Comparison of ENCODE assay signal across 8 cellular contexts in the genomic region with DNA sequence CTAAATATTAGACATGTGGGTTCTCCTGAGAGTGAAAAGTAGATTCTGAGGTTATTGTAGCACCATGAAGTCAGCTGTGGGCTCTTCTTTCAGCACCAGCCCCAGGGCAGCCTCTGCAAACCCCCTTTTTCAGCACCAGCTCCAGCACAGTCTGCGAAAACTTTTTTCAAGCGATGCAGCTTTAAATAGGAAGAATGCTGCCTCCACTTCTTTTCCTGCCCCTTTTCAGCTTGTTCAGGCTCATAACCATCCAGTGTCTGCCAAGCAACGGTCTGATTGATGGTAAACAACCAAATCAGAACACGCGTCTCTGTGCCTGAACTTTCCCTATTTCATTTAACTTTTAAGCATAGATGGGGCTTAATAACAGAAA. TPM values are rescaled to one million over a fixed set of nuclear protein-coding genes. Genes with fewer than 3 reads are reported as not detected.
A peak's percentile ranks its signal among the peaks of the same experiment; 100 is the strongest.
DNase-seq lines count a peak whose midpoint lies in the region; ATAC-seq, FAIRE-seq and TF ChIP-seq lines count a peak whose summit lies in the region.

Gene COL5A2 (minus strand): TSS at position 155 of the 373 bp plus-strand sequence. CDS start 157 bp downstream, outside the sequence.

- dilution Hi-C loops in keratinocyte (cut with MboI; ENCODE audit: extremely low pct_ligation_motif_present, low sequenced_read_pairs), result no loop called here

- no peaks in the 10 kb centered on the region for H4K20me1 ChIP-seq in keratinocyte (ENCODE audit: control insufficient read depth, extremely low read depth, insufficient read depth, low read length)

- no peak for TF ChIP-seq EP300 in stomach (IDR thresholded peaks at IDR 0.05)

- 6 to 13% (median 9%) methylated on average over 5 of the region's 5 CpGs for WGBS in stomach, 5 donors

- H3K27ac ChIP-seq in HUES48 (ENCODE audit: low read depth, low read length) (peak within 1 kb of the TSS; percentile 73), keratinocyte (ENCODE audit: control insufficient read depth, insufficient read depth, low read length) (peak within 1 kb of the TSS; percentile 15), stomach (peak within 1 kb of the TSS; percentile 31 to 81 (median 77))

- H3K4me2 ChIP-seq in keratinocyte (ENCODE audit: control insufficient read depth, extremely low read depth, insufficient read depth, low read depth, low read length), result peak within 1 kb of the TSS; percentile 89

- H3K9me1 ChIP-seq in keratinocyte (ENCODE audit: control insufficient read depth, extremely low read depth, insufficient read depth, low read length), result no peaks in the 10 kb centered on the region

- H3K9ac ChIP-seq in HUES48 (ENCODE audit: low read depth, low read length) (peak within 1 kb of the TSS; percentile 50), keratinocyte (ENCODE audit: control insufficient read depth, extremely low read depth, insufficient read depth, low read length) (peak within 1 kb of the TSS; percentile 56)

- no peaks in the 10 kb centered on the region for H3K79me2 ChIP-seq in keratinocyte (ENCODE audit: control insufficient read depth, insufficient read depth, low read length)

- peak within 1 kb of the TSS; percentile 66 for H3K4me3 ChIP-seq in HUES48 (ENCODE audit: low read depth, low read length)
- peak within 1 kb of the TSS; percentile 75 to 82 for H3K4me3 ChIP-seq in cardiac fibroblast (replicated peaks in 1 of 2; ENCODE audit: low read depth in 2 of 2, low read length in 2 of 2)
- peak within 1 kb of the TSS; percentile 43 to 77 (median 71) for H3K4me3 ChIP-seq in keratinocyte (ENCODE audit: control insufficient read depth in 2 of 3, extremely low read depth in 1 of 3, insufficient read depth in 2 of 3, low read depth in 1 of 3, low read length in 3 of 3)
- peak within 1 kb of the TSS; percentile 49 to 56 (median 50) for H3K4me3 ChIP-seq in stomach

- H3K27me3 ChIP-seq in HUES48 (ENCODE audit: control insufficient read depth, insufficient read depth, low read length) (no peaks in the 10 kb centered on the region), keratinocyte (ENCODE audit: control insufficient read depth, extremely low read depth, insufficient read depth, low read length) (no peaks in the 10 kb centered on the region), stomach (no peaks in the 10 kb centered on the region)

- no peak for ATAC-seq in HG03039 (IDR thresholded peaks at IDR 0.05; ENCODE audit: unreplicated experiment)

- H3K9me3 ChIP-seq in HUES48 (ENCODE audit: control insufficient read depth, insufficient read depth, low read length) (no peaks in the 10 kb centered on the region), keratinocyte (ENCODE audit: control insufficient read depth, low read depth, low read length) (no peaks in the 10 kb centered on the region), stomach (no peaks in the 10 kb centered on the region)

- peak within 1 kb of the TSS; percentile 85 for H2AFZ ChIP-seq in keratinocyte (ENCODE audit: control insufficient read depth, low read length)

- TF ChIP-seq CTCF in cardiac fibroblast (IDR thresholded peaks at IDR 0.05; ENCODE audit: low read depth, low read length) (no peak), keratinocyte (optimal IDR thresholded peaks at IDR 0.05 in 1 of 3, IDR thresholded peaks at IDR 0.05 in 1 of 3, conservative IDR thresholded peaks at IDR 0.05 in 1 of 3; ENCODE audit: extremely low read depth in 1 of 3, insufficient read depth in 2 of 3, low read length in 3 of 3) (no peak), stomach (IDR thresholded peaks at IDR 0.05) (no peak)

- intact Hi-C loops in stomach (cut with DNase I; ENCODE audit: low total_unique reads), result no loop called here

- no peaks in the 10 kb centered on the region for H3K36me3 ChIP-seq in HUES48 (ENCODE audit: control insufficient read depth, insufficient read depth, low read length)
- H3K36me3 ChIP-seq in keratinocyte (ENCODE audit: control insufficient read depth in 2 of 2, extremely low read depth in 1 of 2, insufficient read depth in 2 of 2, low read length in 2 of 2), result no peaks in the 10 kb centered on the region
- no peaks in the 10 kb centered on the region for H3K36me3 ChIP-seq in stomach

- H3K4me1 ChIP-seq in HUES48 (ENCODE audit: control insufficient read depth, insufficient read depth, low read length) (peaks cover 31% of the 10 kb centered on the region), keratinocyte (ENCODE audit: control insufficient read depth, extremely low read depth, insufficient read depth, low read length) (peaks cover 7% of the 10 kb centered on the region), stomach (peaks cover 0 to 14% (median 4%) of the 10 kb centered on the region in 4 donors)

- DNase-seq in cardiac fibroblast (ENCODE audit: low read depth in 2 of 2) (peak; percentile 95 to 96), keratinocyte (ENCODE audit: low read depth, low spot score) (no peak), stomach (no peak), retina (no peak), RCC 7860 (ENCODE audit: low spot score) (no peak)
- DNase-seq in activated effector memory CD4-positive, alpha-beta T cell treated with Interleukin-2 at 50 U/mL for 16 hours, result no peak

- peak; percentile 92 for FAIRE-seq in keratinocyte (lab: Jason Lieb, UNC)
- no peak for FAIRE-seq in RCC 7860 (lab: Jason Lieb, UNC)

- no peak for TF ChIP-seq POLR2A in stomach (IDR thresholded peaks at IDR 0.05)

RNA-seq across cellular contexts. Expression of gene COL5A2, which starts in this region (rescaled TPM):
- polyA plus RNA-seq in keratinocyte, result 6.5 to 16.6 TPM (median 7.2 TPM) in 3 replicates
- polyA plus RNA-seq in keratinocyte (2011; ENCODE audit: low read depth), result 2.1 TPM
- polyA plus RNA-seq in keratinocyte (2011; cell fraction: cytosol; rRNA removed), result 2.2 and 2.4 TPM in 2 replicates
- polyA plus RNA-seq in keratinocyte (2011; cell fraction: nucleus; rRNA removed), result 23.2 and 25.7 TPM in 2 replicates
- 2.0 and 8.5 TPM in 2 replicates for polyA plus RNA-seq in keratinocyte (2012; ENCODE audit: low replicate concordance)
- polyA minus RNA-seq in keratinocyte, result 6.4 to 23.5 TPM (median 11.9 TPM) in 3 replicates
- 4.8 TPM for polyA minus RNA-seq in keratinocyte (2011; cell fraction: cytosol; rRNA and poly(A)+ RNA removed)
- polyA minus RNA-seq in keratinocyte (2011; cell fraction: nucleus; rRNA and poly(A)+ RNA removed), result 22.5 and 41.3 TPM in 2 replicates
- 100 to 1,000 TPM in 1 of 5 donors, 10 to 100 TPM in 4; 44.2 to 468 (median 58.2) TPM for total RNA-seq in stomach
- polyA plus RNA-seq in stomach, result 10 to 100 TPM; 11.9 to 13.9 (median 13.1) TPM

Comparison
In these comparisons a context has a peak if more than half of its experiments do, and no peak if none do; other contexts are left out.
1. H3K27ac ChIP-seq: peak in every context shown above with its lines; median percentile 77 in stomach; 73 in HUES48; 15 in keratinocyte.
2. DNase-seq: peak in cardiac fibroblast (2 of 2); none in keratinocyte (single experiment), stomach (single experiment), activated effector memory CD4-positive, alpha-beta T cell treated with Interleukin-2 at 50 U/mL for 16 hours (single experiment), retina (single experiment) and RCC 7860 (single experiment).
3. Peak in every context shown above with its lines, with median percentiles within 50 percentile points of each other: H3K4me3 ChIP-seq.